Comparison of ENCODE assay signal across 8 cellular contexts in genomic region chr3:120350431-120350941, GRCh38. TPM values are rescaled to one million over a fixed set of nuclear protein-coding genes. Genes with fewer than 3 reads are reported as not detected.
A peak's percentile ranks its signal among the peaks of the same experiment; 100 is the strongest.
DNase-seq lines count a peak whose midpoint lies in the region; ATAC-seq and TF ChIP-seq lines count a peak whose summit lies in the region.

No MANE protein-coding gene starts in this region.

- DNase-seq in CD4-positive, CD25-positive, alpha-beta regulatory T cell = no peak
- DNase-seq in HuH-7.5 (ENCODE audit: low spot score) (peak; percentile 29), amniotic epithelial cell (ENCODE audit: low read depth) (peak; percentile 84), kidney glomerular epithelial cell (lab: John Stamatoyannopoulos, UW) (peak; percentile 9), tibial artery (peak; percentile 31 to 75), NCI-H1105 (lab: John Stamatoyannopoulos, UW) (no peak), NCI-H526 treated with DMSO at 0.1 percent for 48 hours (lab: John Stamatoyannopoulos, UW) (no peak)

- H3K27me3 Mint-ChIP-seq in CD4-positive, CD25-positive, alpha-beta regulatory T cell = peaks cover 35% of the 10 kb centered on the region

- no peaks in the 10 kb centered on the region for H3K9me3 ChIP-seq in CD4-positive, CD25-positive, alpha-beta regulatory T cell (ENCODE audit: control insufficient read depth in 2 of 2, low read length in 2 of 2)
- no peaks in the 10 kb centered on the region for H3K9me3 ChIP-seq in tibial artery

- no peak for ATAC-seq in CD4-positive, CD25-positive, alpha-beta regulatory T cell (ENCODE audit: low read depth in 2 of 2)
- no peak for ATAC-seq in GM19395 (IDR thresholded peaks at IDR 0.05; ENCODE audit: unreplicated experiment)

- peak overlapping the region in 3 of 4 donors; percentile 93 to 97 (median 95) for H3K4me3 Mint-ChIP-seq in CD4-positive, CD25-positive, alpha-beta regulatory T cell

- intact Hi-C loops in tibial artery (cut with DNase I; ENCODE audit: low total_unique reads) = no loop called here

- peaks cover 13% of the 10 kb centered on the region for H3K27me3 ChIP-seq in CD4-positive, CD25-positive, alpha-beta regulatory T cell (ENCODE audit: control insufficient read depth, insufficient read depth, low read length)
- H3K27me3 ChIP-seq in tibial artery = no peaks in the 10 kb centered on the region

- peak overlapping the region in 1 of 3 donors; percentile 91 for H3K27ac Mint-ChIP-seq in CD4-positive, CD25-positive, alpha-beta regulatory T cell

- H3K4me1 ChIP-seq in CD4-positive, CD25-positive, alpha-beta regulatory T cell (ENCODE audit: control insufficient read depth, insufficient read depth, low read length, poor library complexity, severe bottlenecking) = peaks cover 34% of the 10 kb centered on the region
- peaks cover 0 to 26% (median 17%) of the 10 kb centered on the region in 4 donors for H3K4me1 ChIP-seq in tibial artery

- H3K36me3 Mint-ChIP-seq in CD4-positive, CD25-positive, alpha-beta regulatory T cell = peaks cover 4% of the 10 kb centered on the region

- peak overlapping the region; percentile 90 for H3K4me3 ChIP-seq in CD4-positive, CD25-positive, alpha-beta regulatory T cell (ENCODE audit: low read depth, low read length)
- peak overlapping the region; percentile 65 to 87 for H3K4me3 ChIP-seq in tibial artery

- H3K36me3 ChIP-seq in CD4-positive, CD25-positive, alpha-beta regulatory T cell (ENCODE audit: control insufficient read depth, insufficient read depth, low read length) = peaks cover 6% of the 10 kb centered on the region
- no peaks in the 10 kb centered on the region for H3K36me3 ChIP-seq in tibial artery

- H3K4me1 Mint-ChIP-seq in CD4-positive, CD25-positive, alpha-beta regulatory T cell = peaks cover 21 to 34% (median 32%) of the 10 kb centered on the region in 4 donors

- no peaks in the 10 kb centered on the region for H3K9me3 Mint-ChIP-seq in CD4-positive, CD25-positive, alpha-beta regulatory T cell

- no peak overlapping the region for H3K27ac ChIP-seq in CD4-positive, CD25-positive, alpha-beta regulatory T cell (ENCODE audit: insufficient read depth, low read length, poor library complexity, severe bottlenecking)
- peak overlapping the region; percentile 88 for H3K27ac ChIP-seq in tibial artery

- TF ChIP-seq CTCF in tibial artery (IDR thresholded peaks at IDR 0.05) = no peak

RNA-seq across cellular contexts. Expression of gene LRRC58, which starts 1.3 kb away (rescaled TPM):
- 15.8 TPM for total RNA-seq in CD4-positive, CD25-positive, alpha-beta regulatory T cell
- polyA plus RNA-seq in CD4-positive, CD25-positive, alpha-beta regulatory T cell = 10 to 100 TPM in 1 of 4 donors, 1 to 10 TPM in 3; 8.3 to 11.6 (median 9.4) TPM

Comparison
In these comparisons a context has a peak if more than half of its experiments do, and no peak if none do; other contexts are left out.
1. DNase-seq: peak in HuH-7.5 (single experiment), amniotic epithelial cell (single experiment), kidney glomerular epithelial cell (single experiment) and tibial artery (2 of 2); none in CD4-positive, CD25-positive, alpha-beta regulatory T cell (0 of 3), NCI-H1105 (single experiment) and NCI-H526 treated with DMSO at 0.1 percent for 48 hours (single experiment).